18 cellular contexts compared by ENCODE assay signal in the genomic region with DNA sequence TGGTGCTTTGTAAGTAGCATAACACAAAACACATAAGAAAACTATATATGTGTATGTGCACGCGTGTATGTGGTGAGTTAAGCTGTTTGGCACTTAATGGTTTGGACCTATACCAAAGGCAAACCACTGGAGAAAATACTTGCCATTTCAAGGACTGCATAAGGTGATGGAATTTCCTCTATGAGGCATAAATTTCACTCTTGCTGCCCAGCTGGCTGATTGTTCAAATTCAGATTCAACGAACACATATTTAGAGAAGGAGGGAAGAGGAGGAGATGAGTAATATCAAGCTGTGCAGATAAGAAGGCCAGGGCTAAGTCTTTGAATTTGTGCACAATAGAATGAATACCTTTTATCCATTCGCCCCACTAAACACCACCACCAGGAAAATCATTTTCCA.
DNase-seq lines count a peak whose midpoint lies in the region; ATAC-seq, FAIRE-seq and TF ChIP-seq lines count a peak whose summit lies in the region.
"Had no signal": no experiment of that assay in that cellular context is flagged by ENCODE, and none has a peak within 500 bp of the region (broad histone marks: within the 10 kb centered on the region; RNA-seq: fewer than 3 reads in every experiment).

No MANE protein-coding gene starts in this region.

- no peak overlapping the region for H3K4me3 ChIP-seq in breast epithelium
- H3K4me3 ChIP-seq in adipocyte (ENCODE audit: low read length) = no peak overlapping the region
- no peak overlapping the region for H3K4me3 ChIP-seq in foreskin fibroblast (ENCODE audit: low read depth in 1 of 2, low read length in 2 of 2)
- no peak overlapping the region for H3K4me3 ChIP-seq in CD8-positive, alpha-beta memory T cell (ENCODE audit: low read length)
- H3K4me3 ChIP-seq: cardiac muscle cell, prostate gland, upper lobe of right lung had no signal

- no peaks in the 10 kb centered on the region for H3K9me3 Mint-ChIP-seq in MCF 10A (ENCODE audit: unreplicated experiment)
- peaks cover 0 to 17% (median 8%) of the 10 kb centered on the region in 5 donors for H3K9me3 Mint-ChIP-seq in CD8-positive, alpha-beta memory T cell

- no TSS peak for BruUV-seq in MCF 10A (replicated peaks; lab: Mats Ljungman, UMichigan)

- FAIRE-seq in urothelium cell line (lab: Jason Lieb, UNC) = no peak
- FAIRE-seq: A204.1, H1 had no signal

- no peak for ATAC-seq in HG03159 (IDR thresholded peaks at IDR 0.05; ENCODE audit: unreplicated experiment)
- ATAC-seq: upper lobe of right lung had no signal

- H3K27ac ChIP-seq in breast epithelium = no peak overlapping the region
- no peak overlapping the region for H3K27ac ChIP-seq in CD8-positive, alpha-beta memory T cell (ENCODE audit: low read depth, low read length)
- H3K27ac ChIP-seq: cardiac muscle cell, prostate gland, upper lobe of right lung had no signal

- no peak overlapping the region for H3K4me3 Mint-ChIP-seq in MCF 10A (ENCODE audit: unreplicated experiment)
- H3K4me3 Mint-ChIP-seq in CD8-positive, alpha-beta memory T cell = no peak overlapping the region

- DNase-seq in MCF 10A (ENCODE audit: unreplicated experiment) = peak; percentile 9
- DNase-seq in breast epithelium (ENCODE audit: low spot score in 2 of 2) = no peak
- peak; percentile 28 for DNase-seq in adipocyte (ENCODE audit: low read depth)
- DNase-seq in foreskin fibroblast = peak; percentile 14 to 50
- peak; percentile 53 for DNase-seq in urothelium cell line (ENCODE audit: low spot score)
- no peak for DNase-seq in CD8-positive, alpha-beta memory T cell
- DNase-seq in NCI-H2081 (lab: John Stamatoyannopoulos, UW) = no peak
- DNase-seq: activated CD4-positive, alpha-beta T cell treated with anti-CD3 and anti-CD28 coated beads, Interleukin-2, amount 50 U/mL, for 4 hours; NCI-H1092; NCI-H510A; stimulated activated CD4-positive, alpha-beta T cell treated with anti-CD3 and anti-CD28 coated beads, Interleukin-1b, Interleukin-23, amount 100 ng/mL, for 48 hours; T1000; upper lobe of right lung had no signal

- H3K9me3 ChIP-seq in breast epithelium = no peaks in the 10 kb centered on the region
- no peaks in the 10 kb centered on the region for H3K9me3 ChIP-seq in adipocyte (ENCODE audit: control insufficient read depth, low read length)
- H3K9me3 ChIP-seq in CD8-positive, alpha-beta memory T cell (ENCODE audit: low read length) = no peaks in the 10 kb centered on the region
- H3K9me3 ChIP-seq: prostate gland, upper lobe of right lung had no signal

- TF ChIP-seq CTCF in MCF 10A (IDR thresholded peaks at IDR 0.05; ENCODE audit: unreplicated experiment) (no peak), breast epithelium (IDR thresholded peaks at IDR 0.05) (no peak), foreskin fibroblast (IDR thresholded peaks at IDR 0.05; ENCODE audit: low read depth, low read length) (no peak)

- CTCF ChIA-PET in MCF 10A (lab: Yijun Ruan, JAX) = no interaction called here
- CTCF ChIA-PET in CD8-positive, alpha-beta memory T cell (lab: Charles Lee) = no interaction called here

- H3K4me1 ChIP-seq in breast epithelium (no peaks in the 10 kb centered on the region), adipocyte (ENCODE audit: control insufficient read depth, insufficient read depth, low read length) (no peaks in the 10 kb centered on the region)
- no peaks in the 10 kb centered on the region for H3K4me1 ChIP-seq in CD8-positive, alpha-beta memory T cell (ENCODE audit: insufficient read depth, low read length)
- H3K4me1 ChIP-seq: prostate gland, upper lobe of right lung had no signal

- POLR2A ChIA-PET in MCF 10A (lab: Yijun Ruan, JAX) = no interaction called here
- POLR2A ChIA-PET in CD8-positive, alpha-beta memory T cell (lab: Charles Lee) = no interaction called here

- intact Hi-C loops in MCF 10A (cut with micrococcal nuclease) = no loop called here
- intact Hi-C loops in breast epithelium (cut with DNase I; ENCODE audit: low total_unique reads) = no loop called here

- H3K36me3 ChIP-seq in breast epithelium = no peaks in the 10 kb centered on the region
- no peaks in the 10 kb centered on the region for H3K36me3 ChIP-seq in adipocyte (ENCODE audit: control insufficient read depth, insufficient read depth, low read length, severe bottlenecking)
- H3K36me3 ChIP-seq in CD8-positive, alpha-beta memory T cell (ENCODE audit: insufficient read depth, low read length) = no peaks in the 10 kb centered on the region
- H3K36me3 ChIP-seq: cardiac muscle cell, prostate gland, upper lobe of right lung had no signal

- no peaks in the 10 kb centered on the region for H3K36me3 Mint-ChIP-seq in MCF 10A (ENCODE audit: insufficient read depth, unreplicated experiment)
- no peaks in the 10 kb centered on the region for H3K36me3 Mint-ChIP-seq in CD8-positive, alpha-beta memory T cell

- no peak overlapping the region for H3K27ac Mint-ChIP-seq in MCF 10A (ENCODE audit: low read depth, unreplicated experiment)
- H3K27ac Mint-ChIP-seq in CD8-positive, alpha-beta memory T cell = no peak overlapping the region

- H3K4me1 Mint-ChIP-seq in MCF 10A (ENCODE audit: insufficient read depth, unreplicated experiment) = peaks cover 8% of the 10 kb centered on the region
- no peaks in the 10 kb centered on the region for H3K4me1 Mint-ChIP-seq in CD8-positive, alpha-beta memory T cell

- no peak for TF ChIP-seq POLR2A in breast epithelium (IDR thresholded peaks at IDR 0.05)

- H3K27me3 ChIP-seq in breast epithelium (no peaks in the 10 kb centered on the region), adipocyte (replicated peaks; ENCODE audit: control insufficient read depth, insufficient read depth, low read length) (no peaks in the 10 kb centered on the region)
- no peaks in the 10 kb centered on the region for H3K27me3 ChIP-seq in CD8-positive, alpha-beta memory T cell (ENCODE audit: insufficient read depth, low read length, poor library complexity, severe bottlenecking)
- H3K27me3 ChIP-seq: cardiac muscle cell, upper lobe of right lung had no signal

- no peaks in the 10 kb centered on the region for H3K27me3 Mint-ChIP-seq in MCF 10A (ENCODE audit: insufficient read depth, unreplicated experiment)
- no peaks in the 10 kb centered on the region for H3K27me3 Mint-ChIP-seq in CD8-positive, alpha-beta memory T cell

- H3K9ac ChIP-seq in adipocyte (ENCODE audit: low read length) = no peak overlapping the region

Comparison
In these comparisons a context has a peak if more than half of its experiments do, and no peak if none do; other contexts are left out.
1. DNase-seq: peak in MCF 10A (single experiment), adipocyte (single experiment), foreskin fibroblast (2 of 2) and urothelium cell line (single experiment); none in breast epithelium (0 of 2), CD8-positive, alpha-beta memory T cell (0 of 5) and NCI-H2081 (0 of 2).